ENCODE assay signal across 1 cellular context in the genomic region with DNA sequence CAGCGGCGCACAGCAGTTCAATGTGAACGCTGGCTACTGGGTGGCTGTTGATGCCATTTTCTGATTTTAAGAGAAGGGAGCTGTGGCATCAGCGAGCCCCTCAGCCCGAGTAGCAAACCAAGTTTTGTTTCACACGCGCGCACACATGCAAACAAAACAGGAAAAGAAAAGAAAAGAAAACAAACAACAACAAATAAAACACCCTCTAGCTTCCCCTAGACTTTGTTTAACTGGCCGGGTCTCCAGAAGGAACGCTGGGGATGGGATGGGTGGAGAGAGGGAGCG.
TF ChIP-seq lines count a peak whose summit lies in the region.

No MANE protein-coding gene starts in this region.

TF ChIP-seq in K562, 482 proteins besides CTCF, POLR2A, EP300 and RAD21 (continued from another document):
- peak; percentile 41; the same call in 1 of the 2 replicates for TF ChIP-seq MGA (IDR thresholded peaks at IDR 0.05)
- no peak for TF ChIP-seq ZNF589 (CRISPR knock-in tag; IDR thresholded peaks at IDR 0.05; ENCODE audit: low read depth)
- no peak for TF ChIP-seq NFRKB (IDR thresholded peaks at IDR 0.05; ENCODE audit: low read depth)
- TF ChIP-seq GATAD2A (IDR thresholded peaks at IDR 0.05) = no peak
- peak; percentile 22; the same call in 1 of the 2 replicates for TF ChIP-seq RBFOX2 (IDR thresholded peaks at IDR 0.05; ENCODE audit: low read depth, low read length)
